In genomic region chr7:1513657-1514095, GRCh38 we compare ENCODE assay signal across 9 cellular contexts. TPM values are rescaled to one million over a fixed set of nuclear protein-coding genes. Genes with fewer than 3 reads are reported as not detected.
A peak's percentile ranks its signal among the peaks of the same experiment; 100 is the strongest.
DNase-seq lines count a peak whose midpoint lies in the region; ATAC-seq and TF ChIP-seq lines count a peak whose summit lies in the region.
"Had no signal": no experiment of that assay in that cellular context is flagged by ENCODE, and none has a peak within 500 bp of the region (broad histone marks: within the 10 kb centered on the region; RNA-seq: fewer than 3 reads in every experiment).

No MANE protein-coding gene starts in this region.

- H3K27me3 ChIP-seq in SK-N-SH (ENCODE audit: insufficient read depth) = no peaks in the 10 kb centered on the region
- peaks cover 0 to 13% of the 10 kb centered on the region in 2 donors for H3K27me3 ChIP-seq in tibial nerve

- peaks cover 0 to 4% of the 10 kb centered on the region in 2 experiments; a peak in 1 of 4 replicates for H3K4me1 ChIP-seq in SK-N-SH (ENCODE audit: control insufficient read depth in 1 of 2, insufficient read depth in 2 of 2, low read depth in 1 of 2, low read length in 1 of 2)
- H3K4me1 ChIP-seq in tibial nerve = peaks cover 0 to 11% (median 7%) of the 10 kb centered on the region in 4 donors

- peak overlapping the region; percentile 90 for H3K27ac Mint-ChIP-seq in dendritic cell treated with granulocyte-macrophage colony-stimulating factor and Interleukin-4, amounts not matched to agents 40 ng/mL and 50 ng/mL, for 4 days

- peaks cover 43% of the 10 kb centered on the region for H3K4me1 Mint-ChIP-seq in dendritic cell treated with granulocyte-macrophage colony-stimulating factor and Interleukin-4, amounts not matched to agents 40 ng/mL and 50 ng/mL, for 4 days (ENCODE audit: low read depth)

- H4K20me1 ChIP-seq in SK-N-SH (ENCODE audit: insufficient read depth) = no peaks in the 10 kb centered on the region

- no peak overlapping the region for H3K4me2 ChIP-seq in SK-N-SH

- TF ChIP-seq POLR2A in tibial nerve (IDR thresholded peaks at IDR 0.05) = no peak

- intact Hi-C loops in dendritic cell treated with granulocyte-macrophage colony-stimulating factor and Interleukin-4, amounts not matched to agents 40 ng/mL and 50 ng/mL, for 4 days (cut with micrococcal nuclease) = no loop called here

- no peak for TF ChIP-seq EP300 in SK-N-SH (IDR thresholded peaks at IDR 0.05; ENCODE audit: borderline replicate concordance in 1 of 2, low read depth in 1 of 2, low read length in 1 of 2)
- TF ChIP-seq EP300 in tibial nerve (IDR thresholded peaks at IDR 0.05) = peak in 1 of 2 donors; percentile 51

- H3K79me2 ChIP-seq in SK-N-SH (ENCODE audit: insufficient read depth) = no peaks in the 10 kb centered on the region

- H3K27ac ChIP-seq in SK-N-SH (ENCODE audit: low read depth in 2 of 2, low read length in 1 of 2) (peak overlapping the region in 1 of 2 experiments; percentile 13; a peak in 1 of 4 replicates), tibial nerve (peak overlapping the region; percentile 70 to 96 (median 82))
- H3K27ac ChIP-seq: epithelial cell of prostate had no signal

- H3K36me3 Mint-ChIP-seq in dendritic cell treated with granulocyte-macrophage colony-stimulating factor and Interleukin-4, amounts not matched to agents 40 ng/mL and 50 ng/mL, for 4 days (ENCODE audit: low read depth) = no peaks in the 10 kb centered on the region

- 84% methylated on average over 20 of the region's 20 CpGs for WGBS in SK-N-SH (ENCODE audit: low lambda C conversion rate)
- WGBS in tibial nerve, 2 donors = 15 to 22% methylated on average over 15 to 20 of the region's 20 CpGs

- TF ChIP-seq RAD21 in SK-N-SH (IDR thresholded peaks at IDR 0.05; ENCODE audit: low read length) = no peak

- peaks cover 13% of the 10 kb centered on the region for H3K27me3 Mint-ChIP-seq in dendritic cell treated with granulocyte-macrophage colony-stimulating factor and Interleukin-4, amounts not matched to agents 40 ng/mL and 50 ng/mL, for 4 days

- H2AFZ ChIP-seq in SK-N-SH (ENCODE audit: low read depth) = peak overlapping the region; percentile 54

- H3K9me2 ChIP-seq in SK-N-SH = no peaks in the 10 kb centered on the region

- CTCF ChIA-PET in SK-N-SH (lab: Yijun Ruan, JAX) = interaction anchor here (0.8 to 3.6 kb wide), 4 partner anchors 8 to 39 kb away, joined by 3 to 18 read pairs (median 4); partner anchors contain the start of gene INTS1

- no peak overlapping the region; the same call in 1 of the 2 replicates for H3K9ac ChIP-seq in SK-N-SH

- H3K4me3 ChIP-seq in SK-N-SH (ENCODE audit: low read depth in 2 of 2, low read length in 1 of 2) (no peak overlapping the region), tibial nerve (peak overlapping the region in 2 of 4 donors; percentile 20 to 28)

- DNase-seq in SK-N-SH = no peak
- peak; percentile 76 for DNase-seq in lung microvascular endothelial cell (ENCODE audit: low read depth in 2 of 2)
- peak in 1 of 2 donors; percentile 48 for DNase-seq in tibial nerve (ENCODE audit: low spot score in 2 of 2)
- DNase-seq in AG20443 (ENCODE audit: low spot score) = no peak
- DNase-seq in activated gamma-delta T cell treated with Interleukin-2 at 50 U/mL for 16 hours = no peak

- no peaks in the 10 kb centered on the region for H3K9me3 Mint-ChIP-seq in dendritic cell treated with granulocyte-macrophage colony-stimulating factor and Interleukin-4, amounts not matched to agents 40 ng/mL and 50 ng/mL, for 4 days

- no peaks in the 10 kb centered on the region for H3K9me3 ChIP-seq in SK-N-SH
- H3K9me3 ChIP-seq in tibial nerve = no peaks in the 10 kb centered on the region

- no peak for ATAC-seq in SK-N-SH treated with all-trans-retinoic acid at 6 μM for 48 hours
- ATAC-seq in GM18868 (IDR thresholded peaks at IDR 0.05; ENCODE audit: unreplicated experiment) = no peak

- H3K36me3 ChIP-seq in SK-N-SH (replicated peaks in 1 of 2; ENCODE audit: control insufficient read depth in 1 of 2, insufficient read depth in 2 of 2, low read length in 1 of 2) (no peaks in the 10 kb centered on the region), tibial nerve (no peaks in the 10 kb centered on the region)

- H3K4me3 Mint-ChIP-seq in dendritic cell treated with granulocyte-macrophage colony-stimulating factor and Interleukin-4, amounts not matched to agents 40 ng/mL and 50 ng/mL, for 4 days = no peak overlapping the region

- H3F3A ChIP-seq in SK-N-SH (replicated peaks; ENCODE audit: insufficient read depth) = no peaks in the 10 kb centered on the region

- TF ChIP-seq CTCF in SK-N-SH (IDR thresholded peaks at IDR 0.05) (no peak), tibial nerve (IDR thresholded peaks at IDR 0.05) (no peak)

- POLR2A ChIA-PET in SK-N-SH (lab: Yijun Ruan, JAX) = no interaction called here

TF ChIP-seq in SK-N-SH, 30 proteins besides CTCF, POLR2A, EP300 and RAD21:
- TF ChIP-seq GATA2 (CRISPR knock-in tag; IDR thresholded peaks at IDR 0.05) (no peak), NFIC (IDR thresholded peaks at IDR 0.05; ENCODE audit: borderline replicate concordance) (no peak), RFX5 (IDR thresholded peaks at IDR 0.05; ENCODE audit: low read length) (no peak), IRF3 (IDR thresholded peaks at IDR 0.05; ENCODE audit: low read depth, low read length) (no peak), CHD2 (IDR thresholded peaks at IDR 0.05; ENCODE audit: low read length, partially characterized antibody) (no peak), SIN3A (IDR thresholded peaks at IDR 0.05; ENCODE audit: borderline replicate concordance, low read depth, low read length) (no peak), TAF1 (IDR thresholded peaks at IDR 0.05; ENCODE audit: borderline replicate concordance, low read depth, low read length) (no peak), ELF1 (IDR thresholded peaks at IDR 0.05) (no peak), NRF1 (IDR thresholded peaks at IDR 0.05; ENCODE audit: low read depth, low read length) (no peak), SMC3 (IDR thresholded peaks at IDR 0.05; ENCODE audit: low read depth, low read length) (no peak)

TF ChIP-seq in SK-N-SH treated with all-trans-retinoic acid at 6 μM for 48 hours, 23 proteins besides CTCF, POLR2A, EP300 and RAD21 (continues in another document):
- TF ChIP-seq ZFP3 (CRISPR knock-in tag; IDR thresholded peaks at IDR 0.05) (no peak), ZC3H10 (CRISPR knock-in tag; IDR thresholded peaks at IDR 0.05) (no peak), POU6F1 (CRISPR knock-in tag; IDR thresholded peaks at IDR 0.05; ENCODE audit: borderline replicate concordance, low read depth) (no peak), ISL1 (CRISPR knock-in tag; IDR thresholded peaks at IDR 0.05) (no peak), CREB5 (CRISPR knock-in tag; IDR thresholded peaks at IDR 0.05; ENCODE audit: low read depth) (no peak)

RNA-seq across cellular contexts. Expression of gene INTS1, which starts 9.5 kb away (rescaled TPM):
- 35.7 and 48.1 TPM in 2 replicates for polyA plus RNA-seq in SK-N-SH (2012; rRNA removed)
- 12.0 and 22.3 TPM in 2 replicates for polyA plus RNA-seq in SK-N-SH (2012; cell fraction: cytosol; rRNA removed)
- polyA plus RNA-seq in SK-N-SH (2012; cell fraction: nucleus; rRNA removed) = 148 and 184 TPM in 2 replicates
- total RNA-seq in lung microvascular endothelial cell = 24.4 and 26.8 TPM in 2 replicates
- total RNA-seq in tibial nerve = 10 to 100 TPM; 45.7 to 81.6 (median 52.3) TPM

RNA-seq across cellular contexts. Expression of gene MAFK, which starts 16.8 kb away (rescaled TPM):
- polyA plus RNA-seq in SK-N-SH (2012; rRNA removed) = 33.0 and 33.2 TPM in 2 replicates
- 8.3 and 12.2 TPM in 2 replicates for polyA plus RNA-seq in SK-N-SH (2012; cell fraction: cytosol; rRNA removed)
- polyA plus RNA-seq in SK-N-SH (2012; cell fraction: nucleus; rRNA removed) = 240 and 252 TPM in 2 replicates
- total RNA-seq in lung microvascular endothelial cell (18.1 and 56.9 TPM in 2 replicates), tibial nerve (100 to 1,000 TPM in 2 of 4 donors, 10 to 100 TPM in 2; 41.3 to 117 (median 74.5) TPM)

RNA-seq across cellular contexts. Expression of gene TMEM184A, which starts 42.3 kb away (rescaled TPM):
- polyA plus RNA-seq in SK-N-SH (2012; rRNA removed) = 1.5 and 1.8 TPM in 2 replicates
- 0.43 and 0.46 TPM in 2 replicates for polyA plus RNA-seq in SK-N-SH (2012; cell fraction: cytosol; rRNA removed)
- polyA plus RNA-seq in SK-N-SH (2012; cell fraction: nucleus; rRNA removed) = 6.5 and 6.7 TPM in 2 replicates
- total RNA-seq in lung microvascular endothelial cell (under 0.01 TPM in 2 replicates), tibial nerve (1 to 10 TPM in 1 of 4 donors, under 1 TPM in 1, not detected in 2; 0.66 to 2.5 TPM)

RNA-seq across cellular contexts. Expression of gene MICALL2, which starts 54.4 kb away (rescaled TPM):
- 38.8 and 41.2 TPM in 2 replicates for polyA plus RNA-seq in SK-N-SH (2012; rRNA removed)
- polyA plus RNA-seq in SK-N-SH (2012; cell fraction: cytosol; rRNA removed) = 6.9 and 10.4 TPM in 2 replicates
- polyA plus RNA-seq in SK-N-SH (2012; cell fraction: nucleus; rRNA removed) = 329 and 401 TPM in 2 replicates
- 7.4 and 8.9 TPM in 2 replicates for total RNA-seq in lung microvascular endothelial cell
- total RNA-seq in tibial nerve = 100 to 1,000 TPM in 2 of 4 donors, 10 to 100 TPM in 2; 67.6 to 153 (median 104) TPM

RNA-seq across cellular contexts. Expression of gene PSMG3, which starts 56.2 kb away (rescaled TPM):
- polyA plus RNA-seq in SK-N-SH (2012; rRNA removed) = 106 and 109 TPM in 2 replicates
- polyA plus RNA-seq in SK-N-SH (2012; cell fraction: cytosol; rRNA removed) = 71.7 and 94.8 TPM in 2 replicates
- 82.8 and 87.7 TPM in 2 replicates for polyA plus RNA-seq in SK-N-SH (2012; cell fraction: nucleus; rRNA removed)
- total RNA-seq in lung microvascular endothelial cell (13.3 and 17.9 TPM in 2 replicates), tibial nerve (10 to 100 TPM; 36.3 to 42.3 (median 39.5) TPM)

Comparison
In these comparisons a context has a peak if more than half of its experiments do, and no peak if none do; other contexts are left out.
1. DNase-seq: peak in lung microvascular endothelial cell (2 of 2); none in SK-N-SH (single experiment), AG20443 (single experiment) and activated gamma-delta T cell treated with Interleukin-2 at 50 U/mL for 16 hours (single experiment).